Comparison of ENCODE assay signal across 8 cellular contexts in the genomic region with DNA sequence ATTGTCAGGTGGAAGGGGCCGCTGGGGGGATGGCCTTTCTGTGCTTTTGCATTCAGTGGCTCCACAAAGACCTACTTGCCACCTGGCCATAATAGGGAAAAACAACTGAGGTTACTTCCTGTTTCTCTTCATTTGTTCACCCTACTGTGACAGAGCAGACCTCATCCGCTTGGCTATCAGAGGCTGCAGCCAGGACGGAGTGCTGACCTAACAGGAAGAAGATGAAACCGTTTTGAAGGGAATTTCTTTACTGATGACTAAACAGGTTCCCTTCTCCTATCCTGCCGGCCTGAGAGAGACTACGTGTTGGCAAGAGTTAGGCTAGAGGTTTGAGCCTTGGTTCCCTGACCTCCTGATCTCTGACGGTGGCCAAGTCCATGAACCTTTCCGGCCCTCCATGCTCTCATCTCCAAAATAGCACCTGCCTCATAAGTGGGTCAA. TPM values are rescaled to one million over a fixed set of nuclear protein-coding genes. Genes with fewer than 3 reads are reported as not detected.
A peak's percentile ranks its signal among the peaks of the same experiment; 100 is the strongest.
DNase-seq lines count a peak whose midpoint lies in the region; ATAC-seq and FAIRE-seq lines count a peak whose summit lies in the region.

No MANE protein-coding gene starts in this region.

- peak; percentile 28 for DNase-seq in germinal center (ENCODE audit: low spot score)
- DNase-seq in frontal cortex (ENCODE audit: low spot score in 2 of 2) = no peak
- DNase-seq in NCI-H1436 treated with DMSO at 0.1 percent for 48 hours (lab: John Stamatoyannopoulos, UW) = no peak
- DNase-seq in activated CD4-positive, alpha-beta T cell treated with anti-CD3 and anti-CD28 coated beads, Interleukin-2, amount 50 U/mL, for 48 hours = no peak
- no peak for DNase-seq in pons (ENCODE audit: low spot score)

- FAIRE-seq in frontal cortex (lab: Jason Lieb, UNC) = no peak

- peak; percentile 98 for ATAC-seq in GM18499 (IDR thresholded peaks at IDR 0.05; ENCODE audit: insufficient read depth, unreplicated experiment)
- ATAC-seq in GM21515 (IDR thresholded peaks at IDR 0.05; ENCODE audit: unreplicated experiment) = peak; percentile 96
- peak; percentile 94 for ATAC-seq in HG03521 (IDR thresholded peaks at IDR 0.05; ENCODE audit: unreplicated experiment)

RNA-seq across cellular contexts. Expression of a gene that starts 21.3 kb away (rescaled TPM):
- under 0.01 TPM for total RNA-seq in frontal cortex

RNA-seq across cellular contexts. Expression of a gene that starts 55.5 kb away (rescaled TPM):
- total RNA-seq in frontal cortex = 20.0 TPM
